2 cellular contexts compared by ENCODE assay signal in the genomic region with DNA sequence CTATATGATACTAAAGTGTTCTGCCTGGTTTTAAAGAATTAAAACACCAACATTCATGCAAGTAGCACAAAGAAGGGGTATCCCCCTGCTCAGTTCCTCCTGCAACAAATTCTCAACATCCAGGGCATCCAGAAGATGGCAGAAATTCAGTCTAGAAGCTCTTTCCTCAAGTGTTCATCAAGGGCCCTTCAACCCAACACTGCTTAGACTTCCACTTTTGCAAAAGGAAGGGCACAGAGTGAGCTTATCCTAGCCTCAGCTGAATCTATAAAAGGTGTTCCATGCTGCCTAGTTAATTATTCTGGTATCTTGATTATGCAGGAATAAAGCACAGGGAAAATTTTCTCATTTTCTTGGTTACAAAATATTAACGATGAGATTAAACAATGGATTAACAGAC.
TF ChIP-seq lines count a peak whose summit lies in the region.

No MANE protein-coding gene starts in this region.

TF ChIP-seq in A549, 52 proteins besides CTCF, POLR2A, EP300 and RAD21 (continued from another document):
- TF ChIP-seq, protein P1, sequence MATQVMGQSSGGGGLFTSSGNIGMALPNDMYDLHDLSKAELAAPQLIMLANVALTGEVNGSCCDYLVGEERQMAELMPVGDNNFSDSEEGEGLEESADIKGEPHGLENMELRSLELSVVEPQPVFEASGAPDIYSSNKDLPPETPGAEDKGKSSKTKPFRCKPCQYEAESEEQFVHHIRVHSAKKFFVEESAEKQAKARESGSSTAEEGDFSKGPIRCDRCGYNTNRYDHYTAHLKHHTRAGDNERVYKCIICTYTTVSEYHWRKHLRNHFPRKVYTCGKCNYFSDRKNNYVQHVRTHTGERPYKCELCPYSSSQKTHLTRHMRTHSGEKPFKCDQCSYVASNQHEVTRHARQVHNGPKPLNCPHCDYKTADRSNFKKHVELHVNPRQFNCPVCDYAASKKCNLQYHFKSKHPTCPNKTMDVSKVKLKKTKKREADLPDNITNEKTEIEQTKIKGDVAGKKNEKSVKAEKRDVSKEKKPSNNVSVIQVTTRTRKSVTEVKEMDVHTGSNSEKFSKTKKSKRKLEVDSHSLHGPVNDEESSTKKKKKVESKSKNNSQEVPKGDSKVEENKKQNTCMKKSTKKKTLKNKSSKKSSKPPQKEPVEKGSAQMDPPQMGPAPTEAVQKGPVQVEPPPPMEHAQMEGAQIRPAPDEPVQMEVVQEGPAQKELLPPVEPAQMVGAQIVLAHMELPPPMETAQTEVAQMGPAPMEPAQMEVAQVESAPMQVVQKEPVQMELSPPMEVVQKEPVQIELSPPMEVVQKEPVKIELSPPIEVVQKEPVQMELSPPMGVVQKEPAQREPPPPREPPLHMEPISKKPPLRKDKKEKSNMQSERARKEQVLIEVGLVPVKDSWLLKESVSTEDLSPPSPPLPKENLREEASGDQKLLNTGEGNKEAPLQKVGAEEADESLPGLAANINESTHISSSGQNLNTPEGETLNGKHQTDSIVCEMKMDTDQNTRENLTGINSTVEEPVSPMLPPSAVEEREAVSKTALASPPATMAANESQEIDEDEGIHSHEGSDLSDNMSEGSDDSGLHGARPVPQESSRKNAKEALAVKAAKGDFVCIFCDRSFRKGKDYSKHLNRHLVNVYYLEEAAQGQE (IDR thresholded peaks at IDR 0.05), result no peak
- TF ChIP-seq NPAS2 (CRISPR knock-in tag; IDR thresholded peaks at IDR 0.05; ENCODE audit: borderline replicate concordance) (no peak), HEYL (CRISPR knock-in tag; IDR thresholded peaks at IDR 0.05) (no peak), KDM5A (IDR thresholded peaks at IDR 0.05) (no peak), ZC3H11A (IDR thresholded peaks at IDR 0.05) (no peak), FOSB (CRISPR knock-in tag; IDR thresholded peaks at IDR 0.05) (no peak), MYC (IDR thresholded peaks at IDR 0.05; ENCODE audit: borderline replicate concordance, low read length) (no peak), TFCP2L1 (CRISPR knock-in tag; IDR thresholded peaks at IDR 0.05) (no peak), FOXS1 (CRISPR knock-in tag; IDR thresholded peaks at IDR 0.05) (no peak), FOSL2 (IDR thresholded peaks at IDR 0.05) (no peak), FOSL2 (CRISPR knock-in tag; IDR thresholded peaks at IDR 0.05) (no peak), CHD2 (IDR thresholded peaks at IDR 0.05; ENCODE audit: low read length, partially characterized antibody) (no peak), NFE2L2 (conservative IDR thresholded peaks at IDR 0.05; ENCODE audit: low read length) (no peak)
- TF ChIP-seq, protein P2, sequence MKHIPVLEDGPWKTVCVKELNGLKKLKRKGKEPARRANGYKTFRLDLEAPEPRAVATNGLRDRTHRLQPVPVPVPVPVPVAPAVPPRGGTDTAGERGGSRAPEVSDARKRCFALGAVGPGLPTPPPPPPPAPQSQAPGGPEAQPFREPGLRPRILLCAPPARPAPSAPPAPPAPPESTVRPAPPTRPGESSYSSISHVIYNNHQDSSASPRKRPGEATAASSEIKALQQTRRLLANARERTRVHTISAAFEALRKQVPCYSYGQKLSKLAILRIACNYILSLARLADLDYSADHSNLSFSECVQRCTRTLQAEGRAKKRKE (CRISPR knock-in tag; IDR thresholded peaks at IDR 0.05; ENCODE audit: low read depth), result no peak
- TF ChIP-seq, protein P3, sequence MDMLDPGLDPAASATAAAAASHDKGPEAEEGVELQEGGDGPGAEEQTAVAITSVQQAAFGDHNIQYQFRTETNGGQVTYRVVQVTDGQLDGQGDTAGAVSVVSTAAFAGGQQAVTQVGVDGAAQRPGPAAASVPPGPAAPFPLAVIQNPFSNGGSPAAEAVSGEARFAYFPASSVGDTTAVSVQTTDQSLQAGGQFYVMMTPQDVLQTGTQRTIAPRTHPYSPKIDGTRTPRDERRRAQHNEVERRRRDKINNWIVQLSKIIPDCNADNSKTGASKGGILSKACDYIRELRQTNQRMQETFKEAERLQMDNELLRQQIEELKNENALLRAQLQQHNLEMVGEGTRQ (IDR thresholded peaks at IDR 0.05), result no peak

TF ChIP-seq in HepG2, 621 proteins besides CTCF, POLR2A, EP300 and RAD21 (continued from another document):
- TF ChIP-seq WIZ (CRISPR knock-in tag; IDR thresholded peaks at IDR 0.05) (no peak), CHCHD3 (CRISPR knock-in tag; IDR thresholded peaks at IDR 0.05) (no peak), PRPF4 (IDR thresholded peaks at IDR 0.05; ENCODE audit: low read depth, low read length, poor library complexity, severe bottlenecking) (no peak), ZMAT3 (CRISPR knock-in tag; conservative IDR thresholded peaks at IDR 0.05) (no peak), ARNT2 (CRISPR knock-in tag; IDR thresholded peaks at IDR 0.05; ENCODE audit: low read depth) (no peak), SP4 (CRISPR knock-in tag; IDR thresholded peaks at IDR 0.05) (no peak), MAZ (IDR thresholded peaks at IDR 0.05; ENCODE audit: borderline replicate concordance, low read depth, low read length) (no peak), MAZ (CRISPR knock-in tag; IDR thresholded peaks at IDR 0.05; ENCODE audit: low read depth) (no peak)
- TF ChIP-seq, protein P4, sequence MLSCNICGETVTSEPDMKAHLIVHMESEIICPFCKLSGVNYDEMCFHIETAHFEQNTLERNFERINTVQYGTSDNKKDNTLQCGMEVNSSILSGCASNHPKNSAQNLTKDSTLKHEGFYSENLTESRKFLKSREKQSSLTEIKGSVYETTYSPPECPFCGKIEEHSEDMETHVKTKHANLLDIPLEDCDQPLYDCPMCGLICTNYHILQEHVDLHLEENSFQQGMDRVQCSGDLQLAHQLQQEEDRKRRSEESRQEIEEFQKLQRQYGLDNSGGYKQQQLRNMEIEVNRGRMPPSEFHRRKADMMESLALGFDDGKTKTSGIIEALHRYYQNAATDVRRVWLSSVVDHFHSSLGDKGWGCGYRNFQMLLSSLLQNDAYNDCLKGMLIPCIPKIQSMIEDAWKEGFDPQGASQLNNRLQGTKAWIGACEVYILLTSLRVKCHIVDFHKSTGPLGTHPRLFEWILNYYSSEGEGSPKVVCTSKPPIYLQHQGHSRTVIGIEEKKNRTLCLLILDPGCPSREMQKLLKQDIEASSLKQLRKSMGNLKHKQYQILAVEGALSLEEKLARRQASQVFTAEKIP (CRISPR knock-in tag; IDR thresholded peaks at IDR 0.05; ENCODE audit: borderline replicate concordance), result no peak
- TF ChIP-seq, protein P5, sequence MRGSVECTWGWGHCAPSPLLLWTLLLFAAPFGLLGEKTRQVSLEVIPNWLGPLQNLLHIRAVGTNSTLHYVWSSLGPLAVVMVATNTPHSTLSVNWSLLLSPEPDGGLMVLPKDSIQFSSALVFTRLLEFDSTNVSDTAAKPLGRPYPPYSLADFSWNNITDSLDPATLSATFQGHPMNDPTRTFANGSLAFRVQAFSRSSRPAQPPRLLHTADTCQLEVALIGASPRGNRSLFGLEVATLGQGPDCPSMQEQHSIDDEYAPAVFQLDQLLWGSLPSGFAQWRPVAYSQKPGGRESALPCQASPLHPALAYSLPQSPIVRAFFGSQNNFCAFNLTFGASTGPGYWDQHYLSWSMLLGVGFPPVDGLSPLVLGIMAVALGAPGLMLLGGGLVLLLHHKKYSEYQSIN (CRISPR knock-in tag; IDR thresholded peaks at IDR 0.05; ENCODE audit: borderline replicate concordance), result no peak
